19 cellular contexts compared by ENCODE assay signal in the genomic region with DNA sequence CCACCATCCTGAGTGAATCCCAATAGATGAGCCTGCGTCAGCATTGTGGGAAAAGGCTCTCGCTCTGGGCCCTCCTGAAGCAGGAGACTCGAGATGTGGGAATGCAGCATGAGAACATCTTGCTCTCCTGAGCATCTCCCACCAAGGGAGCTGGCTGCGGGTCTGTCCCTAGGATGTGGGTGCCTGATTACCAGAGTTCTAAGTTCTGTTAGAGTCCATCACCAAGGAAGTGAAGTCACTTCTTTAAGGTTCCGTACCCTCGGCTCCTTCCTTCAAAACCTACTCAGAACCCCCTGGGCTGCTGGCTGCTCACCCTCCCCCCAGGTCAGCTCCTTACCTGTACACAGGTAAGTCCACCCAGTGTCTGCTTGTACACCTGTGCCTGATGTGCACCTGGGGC.
"Had no signal": no experiment of that assay in that cellular context is flagged by ENCODE, and none has a peak within 500 bp of the region (broad histone marks: within the 10 kb centered on the region; RNA-seq: fewer than 3 reads in every experiment).

No MANE protein-coding gene starts in this region.

- H3K4me3 Mint-ChIP-seq: activated T-helper 17 cell treated with anti-CD3 and anti-CD28 coated beads, Interleukin-2, amount 50 U/mL, for 72 hours; dendritic cell treated with granulocyte-macrophage colony-stimulating factor and Interleukin-4, amounts not matched to agents 40 ng/mL and 50 ng/mL, for 4 days; mesothelial cell of epicardium; neural progenitor cell; WTC11 had no signal

- H3K4me3 ChIP-seq: gastrocnemius medialis, heart left ventricle, lung, neural progenitor cell, ovary, spleen, stomach, testis, upper lobe of right lung had no signal

- H3K9me3 ChIP-seq: gastrocnemius medialis, heart left ventricle, ovary, spleen, stomach, testis, upper lobe of right lung had no signal

- H3K27me3 Mint-ChIP-seq: activated T-helper 17 cell treated with anti-CD3 and anti-CD28 coated beads, Interleukin-2, amount 50 U/mL, for 72 hours had no signal

- H2AFZ ChIP-seq: neural progenitor cell had no signal

- DNase-seq: activated CD4-positive, alpha-beta T cell treated with anti-CD3 and anti-CD28 coated beads for 4 hours; activated naive CD4-positive, alpha-beta T cell treated with Interleukin-2 at 50 U/mL for 16 hours; anterior cingulate cortex; brain microvascular endothelial cell; cerebellar nuclear complex; gastrocnemius medialis; heart left ventricle; ovary; spleen; stomach; testis; upper lobe of right lung had no signal

- H3K4me1 ChIP-seq: gastrocnemius medialis, neural progenitor cell, stomach, testis, upper lobe of right lung had no signal

- H3K9ac ChIP-seq: neural progenitor cell had no signal

- ATAC-seq: gastrocnemius medialis, heart left ventricle, upper lobe of right lung, WTC11 had no signal

- H3K36me3 ChIP-seq: brain microvascular endothelial cell, gastrocnemius medialis, heart left ventricle, neural progenitor cell, ovary, spleen, stomach, upper lobe of right lung had no signal

- H3K4me1 Mint-ChIP-seq: mesothelial cell of epicardium, neural progenitor cell, WTC11 had no signal

- H3K4me2 ChIP-seq: neural progenitor cell had no signal

- H3K27ac ChIP-seq: brain microvascular endothelial cell, epithelial cell of prostate, gastrocnemius medialis, heart left ventricle, neural progenitor cell, ovary, stomach, testis, upper lobe of right lung had no signal

- H3K36me3 Mint-ChIP-seq: mesothelial cell of epicardium, neural progenitor cell, WTC11 had no signal

- H3K9me3 Mint-ChIP-seq: activated T-helper 17 cell treated with anti-CD3 and anti-CD28 coated beads, Interleukin-2, amount 50 U/mL, for 72 hours; dendritic cell treated with granulocyte-macrophage colony-stimulating factor and Interleukin-4, amounts not matched to agents 40 ng/mL and 50 ng/mL, for 4 days; mesothelial cell of epicardium; neural progenitor cell; WTC11 had no signal

- H3K27me3 ChIP-seq: ovary, testis had no signal

- H3K27ac Mint-ChIP-seq: activated T-helper 17 cell treated with anti-CD3 and anti-CD28 coated beads, Interleukin-2, amount 50 U/mL, for 72 hours; dendritic cell treated with granulocyte-macrophage colony-stimulating factor and Interleukin-4, amounts not matched to agents 40 ng/mL and 50 ng/mL, for 4 days; mesothelial cell of epicardium; neural progenitor cell; WTC11 had no signal
